8 cellular contexts compared by ENCODE assay signal in the genomic region with DNA sequence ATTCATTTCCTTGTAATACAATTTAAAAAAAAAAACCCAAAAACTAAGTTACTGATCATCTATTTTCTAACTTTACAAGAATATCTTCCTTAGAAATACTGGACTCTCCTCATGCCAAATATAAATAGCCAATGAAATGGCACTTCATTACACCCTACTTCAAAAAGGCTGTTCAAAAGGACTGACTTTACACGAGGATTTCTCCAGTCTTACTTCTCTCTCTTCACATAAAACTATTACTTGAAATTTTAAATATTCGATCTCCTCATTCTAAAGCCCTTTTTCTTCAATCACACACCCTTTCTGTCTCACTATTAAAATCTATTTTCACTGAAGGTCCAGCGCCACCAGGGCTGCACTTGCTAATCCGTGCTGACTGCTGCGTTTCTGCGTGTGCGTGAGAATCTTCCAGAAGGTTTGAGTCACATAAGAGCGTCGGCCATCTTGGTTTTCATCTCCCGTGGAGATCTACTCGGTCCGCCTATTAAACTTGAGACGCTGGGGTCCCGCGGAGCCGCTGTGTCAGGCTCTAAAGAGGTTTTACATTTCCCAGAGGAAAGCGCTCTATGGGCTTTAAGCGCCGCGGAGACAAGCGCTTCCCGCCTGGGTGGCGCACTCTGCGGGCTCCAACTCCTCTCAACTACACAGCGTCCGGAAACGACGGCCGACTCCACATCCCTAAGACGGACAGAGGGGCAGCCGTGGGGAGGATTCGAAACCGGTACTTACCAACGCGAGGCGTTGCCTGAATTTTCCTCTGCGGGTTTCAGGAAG.
DNase-seq lines count a peak whose midpoint lies in the region; ATAC-seq and TF ChIP-seq lines count a peak whose summit lies in the region.

No MANE protein-coding gene starts in this region.

- DNase-seq in GM03348 (ENCODE audit: low spot score) (peak; percentile 73), NCI-H146 (lab: John Stamatoyannopoulos, UW) (peak; percentile 37), T1000 (lab: John Stamatoyannopoulos, UW) (peak; percentile 55), astrocyte of the cerebellum (ENCODE audit: low read depth) (peak; percentile 68), hippocampal formation (lab: John Stamatoyannopoulos, UW) (peak; percentile 14 to 53), retina (peak; percentile 90)

- in situ Hi-C loops in astrocyte of the cerebellum (cut with HindIII; ENCODE audit: low sequenced_read_pairs) = no loop called here

- ATAC-seq in HG02642 (IDR thresholded peaks at IDR 0.05; ENCODE audit: poor library complexity, unreplicated experiment) = peak; percentile 37
- ATAC-seq in HG03565 (IDR thresholded peaks at IDR 0.05; ENCODE audit: unreplicated experiment) = no peak

- no peak for TF ChIP-seq CTCF in astrocyte of the cerebellum (IDR thresholded peaks at IDR 0.05; ENCODE audit: low read depth, low read length, missing control alignments)

- H3K4me3 ChIP-seq in astrocyte of the cerebellum (ENCODE audit: low read depth, low read length) = peak overlapping the region; percentile 72

Comparison
In these comparisons a context has a peak if more than half of its experiments do, and no peak if none do; other contexts are left out.
1. DNase-seq: peak in every context shown above with its lines; median percentile 90 in retina; 73 in GM03348; 68 in astrocyte of the cerebellum; 55 in T1000; 37 in NCI-H146; 34 in hippocampal formation.